9 cellular contexts compared by ENCODE assay signal in genomic region chr1:1959840-1960479, GRCh38. TPM values are rescaled to one million over a fixed set of nuclear protein-coding genes. Genes with fewer than 3 reads are reported as not detected.
DNase-seq lines count a peak whose midpoint lies in the region; ATAC-seq, FAIRE-seq and TF ChIP-seq lines count a peak whose summit lies in the region.
"Had no signal": no experiment of that assay in that cellular context is flagged by ENCODE, and none has a peak within 500 bp of the region (broad histone marks: within the 10 kb centered on the region; RNA-seq: fewer than 3 reads in every experiment).

No MANE protein-coding gene starts in this region.

- H3K18ac ChIP-seq in neuronal stem cell (ENCODE audit: low read length), result peak overlapping the region; percentile 2

- H3K4me1 Mint-ChIP-seq in activated T-helper 1 cell treated with anti-CD3 and anti-CD28 coated beads, Interleukin-12 subunit alpha, Interleukin-12 subunit beta, Interleukin-2, Interleukin-4 antibody, amounts not matched to agents 30 ng/mL and 10 ng/mL and 1 ng/mL, durations not matched to agents 14 hours and 24 hours and 36 hours (ENCODE audit: low read depth), result no peaks in the 10 kb centered on the region

- H3K79me1 ChIP-seq in neuronal stem cell (ENCODE audit: low read depth, low read length), result peaks cover 3% of the 10 kb centered on the region

- H3K9me3 Mint-ChIP-seq in activated T-helper 1 cell treated with anti-CD3 and anti-CD28 coated beads, Interleukin-12 subunit alpha, Interleukin-12 subunit beta, Interleukin-2, Interleukin-4 antibody, amounts not matched to agents 30 ng/mL and 10 ng/mL and 1 ng/mL, durations not matched to agents 14 hours and 24 hours and 36 hours, result no peaks in the 10 kb centered on the region

- H2BK12ac ChIP-seq in neuronal stem cell (ENCODE audit: low read length), result no peak overlapping the region

- H3K27me3 ChIP-seq in HUES48 (ENCODE audit: control insufficient read depth, insufficient read depth, low read length) (no peaks in the 10 kb centered on the region), neuronal stem cell (ENCODE audit: control insufficient read depth in 3 of 3, insufficient read depth in 3 of 3, low read depth in 1 of 3, low read length in 3 of 3) (peaks cover 0 to 29% (median 0%) of the 10 kb centered on the region in 3 experiments)

- peak overlapping the region; percentile 56 for H3K4me2 ChIP-seq in neuronal stem cell (ENCODE audit: insufficient read depth, low read length, poor library complexity, severe bottlenecking)

- H3K4me1 ChIP-seq in HUES48 (ENCODE audit: control insufficient read depth, insufficient read depth, low read length) (peaks cover 9% of the 10 kb centered on the region), neuronal stem cell (ENCODE audit: control insufficient read depth in 2 of 2, insufficient read depth in 1 of 2, low read depth in 1 of 2, low read length in 2 of 2) (peaks cover 0 to 7% of the 10 kb centered on the region in 2 donors)

- no peak overlapping the region for H3K27ac Mint-ChIP-seq in activated T-helper 1 cell treated with anti-CD3 and anti-CD28 coated beads, Interleukin-12 subunit alpha, Interleukin-12 subunit beta, Interleukin-2, Interleukin-4 antibody, amounts not matched to agents 30 ng/mL and 10 ng/mL and 1 ng/mL, durations not matched to agents 14 hours and 24 hours and 36 hours

- TF ChIP-seq CTCF in fibroblast of villous mesenchyme (IDR thresholded peaks at IDR 0.05; ENCODE audit: insufficient read depth, low read depth, low read length), result peak; percentile 77

- H4K8ac ChIP-seq in neuronal stem cell (ENCODE audit: low read depth, low read length), result no peak overlapping the region

- peak overlapping the region; percentile 1 for H2AFZ ChIP-seq in neuronal stem cell (ENCODE audit: low read length)

- no peaks in the 10 kb centered on the region for H3K36me3 Mint-ChIP-seq in activated T-helper 1 cell treated with anti-CD3 and anti-CD28 coated beads, Interleukin-12 subunit alpha, Interleukin-12 subunit beta, Interleukin-2, Interleukin-4 antibody, amounts not matched to agents 30 ng/mL and 10 ng/mL and 1 ng/mL, durations not matched to agents 14 hours and 24 hours and 36 hours (ENCODE audit: low read depth)

- H3K4me3 ChIP-seq in HUES48 (ENCODE audit: low read depth, low read length) (peak overlapping the region; percentile 47), fibroblast of villous mesenchyme (ENCODE audit: low read depth, low read length) (no peak overlapping the region), neuronal stem cell (ENCODE audit: low read length in 2 of 2) (peak overlapping the region in 1 of 2 donors; percentile 11)

- H2AK5ac ChIP-seq in neuronal stem cell (ENCODE audit: low read depth, low read length), result peak overlapping the region; percentile 40

- WGBS in neuronal stem cell (ENCODE audit: extremely low coverage in 2 of 2, insufficient read length in 2 of 2, insufficient replicate concordance in 1 of 2), 2 donors, result no CpG with 5 or more reads among the region's 23 CpGs

- no peak overlapping the region for H2BK5ac ChIP-seq in neuronal stem cell (ENCODE audit: low read length)

- peaks cover 5% of the 10 kb centered on the region for H3K27me3 Mint-ChIP-seq in activated T-helper 1 cell treated with anti-CD3 and anti-CD28 coated beads, Interleukin-12 subunit alpha, Interleukin-12 subunit beta, Interleukin-2, Interleukin-4 antibody, amounts not matched to agents 30 ng/mL and 10 ng/mL and 1 ng/mL, durations not matched to agents 14 hours and 24 hours and 36 hours (ENCODE audit: insufficient read depth)

- H3K4ac ChIP-seq in neuronal stem cell (ENCODE audit: low read length), result no peak overlapping the region

- intact Hi-C loops in activated T-helper 1 cell treated with anti-CD3 and anti-CD28 coated beads, Interleukin-12 subunit alpha, Interleukin-12 subunit beta, Interleukin-2, Interleukin-4 antibody, amounts not matched to agents 30 ng/mL and 10 ng/mL and 1 ng/mL, durations not matched to agents 14 hours and 24 hours and 36 hours (cut with micrococcal nuclease), result loop anchor here (1.0 kb wide), 1 partner anchor 85 kb away; no protein-coding TSS in a partner anchor

- no peak overlapping the region for H3K4me3 Mint-ChIP-seq in activated T-helper 1 cell treated with anti-CD3 and anti-CD28 coated beads, Interleukin-12 subunit alpha, Interleukin-12 subunit beta, Interleukin-2, Interleukin-4 antibody, amounts not matched to agents 30 ng/mL and 10 ng/mL and 1 ng/mL, durations not matched to agents 14 hours and 24 hours and 36 hours

- H3K9me3 ChIP-seq in HUES48 (ENCODE audit: control insufficient read depth, insufficient read depth, low read length) (no peaks in the 10 kb centered on the region), neuronal stem cell (replicated peaks in 1 of 2; ENCODE audit: control insufficient read depth in 2 of 2, insufficient read depth in 1 of 2, low read depth in 1 of 2, low read length in 2 of 2) (no peaks in the 10 kb centered on the region)

- no peak overlapping the region for H4K91ac ChIP-seq in neuronal stem cell (ENCODE audit: low read depth, low read length, poor library complexity)

- H3K23ac ChIP-seq in neuronal stem cell (ENCODE audit: low read depth, low read length, poor library complexity), result peak overlapping the region; percentile 37

- H3K9ac ChIP-seq in HUES48 (ENCODE audit: low read depth, low read length) (no peak overlapping the region), neuronal stem cell (ENCODE audit: low read depth, low read length, poor library complexity) (no peak overlapping the region)

- peak overlapping the region; percentile 3 for H3K27ac ChIP-seq in HUES48 (ENCODE audit: low read depth, low read length)
- no peak overlapping the region for H3K27ac ChIP-seq in neuronal stem cell (replicated peaks; ENCODE audit: low read length)

- H2BK15ac ChIP-seq in neuronal stem cell (ENCODE audit: low read length), result peak overlapping the region; percentile 25

- H3K36me3 ChIP-seq in HUES48 (ENCODE audit: control insufficient read depth, insufficient read depth, low read length) (no peaks in the 10 kb centered on the region), neuronal stem cell (replicated peaks in 1 of 2; ENCODE audit: control insufficient read depth in 2 of 2, insufficient read depth in 2 of 2, low read length in 2 of 2) (no peaks in the 10 kb centered on the region)

- DNase-seq in COLO829 (ENCODE audit: low spot score) (peak; percentile 83), RCC 7860 (ENCODE audit: low spot score) (peak; percentile 57), fibroblast of villous mesenchyme (ENCODE audit: low read depth) (peak; percentile 69), neuronal stem cell (ENCODE audit: low spot score) (peak; percentile 73), superior temporal gyrus (ENCODE audit: extremely low spot score) (peak; percentile 72)
- DNase-seq in activated T-helper 1 cell treated with anti-CD3 and anti-CD28 coated beads, Interleukin-12 subunit alpha, Interleukin-12 subunit beta, Interleukin-2, Interleukin-4 antibody, amounts not matched to agents 30 ng/mL and 10 ng/mL and 1 ng/mL, durations not matched to agents 14 hours and 24 hours and 36 hours (ENCODE audit: low spot score), result peak; percentile 47

- H3K14ac ChIP-seq in neuronal stem cell (ENCODE audit: low read length), result no peak overlapping the region

- H2BK120ac ChIP-seq in neuronal stem cell (ENCODE audit: low read depth, low read length), result no peak overlapping the region

- no peak for ATAC-seq in HG03520 (IDR thresholded peaks at IDR 0.05; ENCODE audit: unreplicated experiment)

- FAIRE-seq in RCC 7860 (lab: Jason Lieb, UNC), result no peak

RNA-seq across cellular contexts. Expression of gene TMEM52, which starts 40.9 kb away (rescaled TPM):
- total RNA-seq in activated T-helper 1 cell treated with anti-CD3 and anti-CD28 coated beads, Interleukin-12 subunit alpha, Interleukin-12 subunit beta, Interleukin-2, Interleukin-4 antibody, amounts not matched to agents 30 ng/mL and 10 ng/mL and 1 ng/mL, durations not matched to agents 14 hours and 24 hours and 36 hours, result 0.99 and 1.5 TPM in 2 replicates
- 0.32 and 0.43 TPM in 2 replicates for total RNA-seq in fibroblast of villous mesenchyme
- polyA plus RNA-seq in neuronal stem cell (2013, experiment 1 of 2), result 7.3 TPM
- 7.1 TPM for polyA plus RNA-seq in neuronal stem cell (2013, experiment 2 of 2)
- total RNA-seq: T-helper 2 cell treated with Interferon-gamma antibody and Interleukin-4, amounts not matched to agents 100 ng/mL and 5 ng/mL, for 36 hours had no signal

RNA-seq across cellular contexts. Expression of gene CFAP74, which starts 43.6 kb away (rescaled TPM):
- not detected in 2 replicates for total RNA-seq in activated T-helper 1 cell treated with anti-CD3 and anti-CD28 coated beads, Interleukin-12 subunit alpha, Interleukin-12 subunit beta, Interleukin-2, Interleukin-4 antibody, amounts not matched to agents 30 ng/mL and 10 ng/mL and 1 ng/mL, durations not matched to agents 14 hours and 24 hours and 36 hours
- not detected in 2 replicates for total RNA-seq in fibroblast of villous mesenchyme
- 0.31 TPM for polyA plus RNA-seq in neuronal stem cell (2013, experiment 1 of 2)
- 0.22 TPM for polyA plus RNA-seq in neuronal stem cell (2013, experiment 2 of 2)
- total RNA-seq: T-helper 2 cell treated with Interferon-gamma antibody and Interleukin-4, amounts not matched to agents 100 ng/mL and 5 ng/mL, for 36 hours had no signal

RNA-seq across cellular contexts. Expression of gene CALML6, which starts 44.9 kb away (rescaled TPM):
- total RNA-seq in activated T-helper 1 cell treated with anti-CD3 and anti-CD28 coated beads, Interleukin-12 subunit alpha, Interleukin-12 subunit beta, Interleukin-2, Interleukin-4 antibody, amounts not matched to agents 30 ng/mL and 10 ng/mL and 1 ng/mL, durations not matched to agents 14 hours and 24 hours and 36 hours, result 0.36 and 0.51 TPM in 2 replicates
- total RNA-seq in fibroblast of villous mesenchyme, result under 0.01 TPM in 2 replicates
- 0.07 TPM for polyA plus RNA-seq in neuronal stem cell (2013, experiment 1 of 2)
- polyA plus RNA-seq in neuronal stem cell (2013, experiment 2 of 2), result 0.08 TPM

RNA-seq across cellular contexts. Expression of gene GABRD, which starts 59.2 kb away (rescaled TPM):
- total RNA-seq in activated T-helper 1 cell treated with anti-CD3 and anti-CD28 coated beads, Interleukin-12 subunit alpha, Interleukin-12 subunit beta, Interleukin-2, Interleukin-4 antibody, amounts not matched to agents 30 ng/mL and 10 ng/mL and 1 ng/mL, durations not matched to agents 14 hours and 24 hours and 36 hours, result 0.26 TPM in 1 of 2 replicates, not detected in the other
- total RNA-seq in fibroblast of villous mesenchyme, result not detected in 2 replicates
- polyA plus RNA-seq in neuronal stem cell (2013, experiment 1 of 2), result 0.08 TPM
- polyA plus RNA-seq in neuronal stem cell (2013, experiment 2 of 2), result 0.04 TPM
- total RNA-seq: T-helper 2 cell treated with Interferon-gamma antibody and Interleukin-4, amounts not matched to agents 100 ng/mL and 5 ng/mL, for 36 hours had no signal
